20 cellular contexts compared by ENCODE assay signal in the genomic region with DNA sequence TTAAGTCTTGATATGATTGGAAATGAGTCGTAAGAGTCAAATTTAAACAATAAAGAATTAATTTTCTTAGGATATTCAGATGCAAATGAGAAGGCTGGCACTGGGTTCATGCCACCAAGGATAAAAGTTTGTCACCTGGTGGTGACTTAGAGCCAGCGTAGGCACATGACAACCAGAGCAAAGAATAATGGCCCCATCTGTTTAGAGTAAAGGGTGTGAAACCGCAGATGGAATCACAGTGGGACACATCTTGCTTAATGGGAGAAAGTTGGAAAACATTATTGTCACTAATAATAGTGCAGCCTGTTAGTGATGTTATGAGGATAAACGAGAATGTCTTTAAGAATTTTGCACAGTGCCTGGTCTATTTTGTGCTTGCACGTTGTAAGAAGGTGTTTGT.
"Had no signal": no experiment of that assay in that cellular context is flagged by ENCODE, and none has a peak within 500 bp of the region (broad histone marks: within the 10 kb centered on the region; RNA-seq: fewer than 3 reads in every experiment).

No MANE protein-coding gene starts in this region.

- DNase-seq: activated CD4-positive, alpha-beta T cell treated with anti-CD3 and anti-CD28 coated beads for 36 hours; activated CD4-positive, CD25-positive, alpha-beta regulatory T cell; activated CD8-positive, alpha-beta memory T cell treated with anti-CD3 and anti-CD28 coated beads, Interleukin-2, amount 10 ng/mL, durations not matched to agents 7 days and 5 days; activated CD8-positive, alpha-beta T cell treated with anti-CD3 and anti-CD28 coated beads, Interleukin-2, amount 10 ng/mL, durations not matched to agents 7 days and 5 days; activated naive CD8-positive, alpha-beta T cell treated with anti-CD3 and anti-CD28 coated beads, Interleukin-2, amount 50 U/mL, for 24 hours; activated T-cell treated with anti-CD3 and anti-CD28 coated beads, Interleukin-2, amount 50 U/mL, for 48 hours; amygdala; central memory CD4-positive, alpha-beta T cell; dermis blood vessel endothelial cell; effector CD8-positive, alpha-beta T cell; gastrocnemius medialis; glutamatergic neuron; left ventricle myocardium inferior; naive B cell; nephron progenitor cell; ovary; sigmoid colon; stimulated activated naive CD4-positive, alpha-beta T cell; T-helper 1 cell; transverse colon had no signal
